ENCODE assay signal across 21 cellular contexts in the genomic region with DNA sequence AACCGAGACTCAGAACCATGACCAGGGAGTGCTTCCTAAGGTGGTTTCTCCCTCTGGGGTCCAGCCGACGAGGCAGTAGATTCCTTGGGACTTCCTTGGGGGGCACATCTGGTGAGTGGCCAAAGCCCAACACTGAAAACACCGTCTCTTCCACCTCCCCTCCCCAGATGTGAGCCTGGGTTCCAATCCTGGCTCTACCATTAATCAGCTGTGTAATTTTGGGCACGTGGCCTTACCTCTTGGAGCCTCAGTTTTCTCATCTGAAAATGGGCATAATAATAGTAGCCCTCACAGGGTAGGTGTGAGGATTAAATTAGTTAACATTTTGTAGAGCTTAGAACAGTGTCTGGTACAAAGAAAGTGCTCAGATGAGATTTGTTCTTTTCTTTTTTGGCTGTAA.
"Had no signal": no experiment of that assay in that cellular context is flagged by ENCODE, and none has a peak within 500 bp of the region (broad histone marks: within the 10 kb centered on the region; RNA-seq: fewer than 3 reads in every experiment).

No MANE protein-coding gene starts in this region.

- ATAC-seq: Panc1, PC-3, Right ventricle myocardium inferior had no signal

- H3K4me3 ChIP-seq: MG63, SJSA1, SK-N-MC had no signal

- H3K27me3 ChIP-seq: MG63, SJSA1 had no signal

- H3K36me3 ChIP-seq: MG63 had no signal

- H3K9me3 ChIP-seq: MG63, SJSA1 had no signal

- DNase-seq: KBM-7, MG63, NCI-H1092, NCI-H1105 treated with DMSO at 0.1 percent for 48 hours, NCI-H1417 treated with DMSO at 0.1 percent for 48 hours, NCI-H146, NCI-H1694 treated with DMSO at 0.1 percent for 48 hours, NCI-H1930, NCI-H2081, NCI-H2107, NCI-H2227 treated with DMSO at 0.1 percent for 48 hours, NCI-H446, NCI-H510A, NCI-H524 treated with DMSO at 0.1 percent for 48 hours, NCI-H774, PC-3, SHP77 treated with DMSO at 0.1 percent for 48 hours had no signal

- H3K27ac ChIP-seq: SJSA1, SK-N-MC had no signal
